In the genomic region with DNA sequence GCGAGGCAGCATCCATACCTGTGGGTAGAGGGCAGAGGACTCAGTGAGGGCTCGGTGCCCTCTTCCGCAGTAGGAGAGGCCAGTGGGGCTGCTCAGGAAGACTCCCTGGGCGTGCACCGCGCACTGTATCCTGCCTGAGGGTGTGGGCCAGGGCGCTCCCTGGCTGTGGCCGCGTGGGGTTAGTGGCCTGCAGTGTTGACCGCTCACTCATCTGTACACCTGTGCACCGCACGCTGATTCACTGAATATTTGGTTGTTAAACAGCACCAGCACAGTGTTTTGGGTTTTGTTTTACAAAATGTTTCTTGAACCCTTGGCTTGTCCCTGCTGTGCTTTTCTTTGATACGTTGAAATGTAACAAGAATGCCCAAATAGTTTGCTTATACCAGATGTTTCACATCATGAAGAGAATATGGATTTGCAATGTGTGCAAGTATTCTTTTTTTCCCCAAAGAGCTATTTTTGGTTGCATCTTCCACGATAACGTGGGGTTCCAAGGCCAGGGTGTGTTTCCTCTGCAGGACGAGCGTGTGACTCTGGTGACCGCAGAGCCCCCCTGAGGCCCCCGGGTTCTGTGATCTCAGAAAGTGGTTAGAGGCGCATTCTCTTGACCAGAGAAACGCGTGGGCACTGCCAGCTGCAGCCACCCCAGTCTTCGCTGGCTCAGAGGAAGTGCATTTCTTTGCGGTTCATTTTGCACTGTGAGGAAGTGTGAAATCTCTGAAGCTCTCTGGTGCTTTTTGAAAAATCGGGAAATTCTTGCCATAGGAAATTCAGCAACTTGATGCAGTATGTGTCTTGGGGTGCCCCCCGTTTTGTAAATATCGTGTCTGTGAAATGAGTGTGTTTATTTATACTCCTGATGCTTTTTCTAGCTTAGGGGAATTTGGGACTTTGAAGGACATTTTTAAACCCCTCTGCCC, we compare ENCODE assay signal across 1 cellular context.
TF ChIP-seq lines count a peak whose summit lies in the region.

No MANE protein-coding gene starts in this region.

TF ChIP-seq in GM23338, 12 proteins besides CTCF, POLR2A, EP300 and RAD21 (continued from another document):
- TF ChIP-seq, protein P1, sequence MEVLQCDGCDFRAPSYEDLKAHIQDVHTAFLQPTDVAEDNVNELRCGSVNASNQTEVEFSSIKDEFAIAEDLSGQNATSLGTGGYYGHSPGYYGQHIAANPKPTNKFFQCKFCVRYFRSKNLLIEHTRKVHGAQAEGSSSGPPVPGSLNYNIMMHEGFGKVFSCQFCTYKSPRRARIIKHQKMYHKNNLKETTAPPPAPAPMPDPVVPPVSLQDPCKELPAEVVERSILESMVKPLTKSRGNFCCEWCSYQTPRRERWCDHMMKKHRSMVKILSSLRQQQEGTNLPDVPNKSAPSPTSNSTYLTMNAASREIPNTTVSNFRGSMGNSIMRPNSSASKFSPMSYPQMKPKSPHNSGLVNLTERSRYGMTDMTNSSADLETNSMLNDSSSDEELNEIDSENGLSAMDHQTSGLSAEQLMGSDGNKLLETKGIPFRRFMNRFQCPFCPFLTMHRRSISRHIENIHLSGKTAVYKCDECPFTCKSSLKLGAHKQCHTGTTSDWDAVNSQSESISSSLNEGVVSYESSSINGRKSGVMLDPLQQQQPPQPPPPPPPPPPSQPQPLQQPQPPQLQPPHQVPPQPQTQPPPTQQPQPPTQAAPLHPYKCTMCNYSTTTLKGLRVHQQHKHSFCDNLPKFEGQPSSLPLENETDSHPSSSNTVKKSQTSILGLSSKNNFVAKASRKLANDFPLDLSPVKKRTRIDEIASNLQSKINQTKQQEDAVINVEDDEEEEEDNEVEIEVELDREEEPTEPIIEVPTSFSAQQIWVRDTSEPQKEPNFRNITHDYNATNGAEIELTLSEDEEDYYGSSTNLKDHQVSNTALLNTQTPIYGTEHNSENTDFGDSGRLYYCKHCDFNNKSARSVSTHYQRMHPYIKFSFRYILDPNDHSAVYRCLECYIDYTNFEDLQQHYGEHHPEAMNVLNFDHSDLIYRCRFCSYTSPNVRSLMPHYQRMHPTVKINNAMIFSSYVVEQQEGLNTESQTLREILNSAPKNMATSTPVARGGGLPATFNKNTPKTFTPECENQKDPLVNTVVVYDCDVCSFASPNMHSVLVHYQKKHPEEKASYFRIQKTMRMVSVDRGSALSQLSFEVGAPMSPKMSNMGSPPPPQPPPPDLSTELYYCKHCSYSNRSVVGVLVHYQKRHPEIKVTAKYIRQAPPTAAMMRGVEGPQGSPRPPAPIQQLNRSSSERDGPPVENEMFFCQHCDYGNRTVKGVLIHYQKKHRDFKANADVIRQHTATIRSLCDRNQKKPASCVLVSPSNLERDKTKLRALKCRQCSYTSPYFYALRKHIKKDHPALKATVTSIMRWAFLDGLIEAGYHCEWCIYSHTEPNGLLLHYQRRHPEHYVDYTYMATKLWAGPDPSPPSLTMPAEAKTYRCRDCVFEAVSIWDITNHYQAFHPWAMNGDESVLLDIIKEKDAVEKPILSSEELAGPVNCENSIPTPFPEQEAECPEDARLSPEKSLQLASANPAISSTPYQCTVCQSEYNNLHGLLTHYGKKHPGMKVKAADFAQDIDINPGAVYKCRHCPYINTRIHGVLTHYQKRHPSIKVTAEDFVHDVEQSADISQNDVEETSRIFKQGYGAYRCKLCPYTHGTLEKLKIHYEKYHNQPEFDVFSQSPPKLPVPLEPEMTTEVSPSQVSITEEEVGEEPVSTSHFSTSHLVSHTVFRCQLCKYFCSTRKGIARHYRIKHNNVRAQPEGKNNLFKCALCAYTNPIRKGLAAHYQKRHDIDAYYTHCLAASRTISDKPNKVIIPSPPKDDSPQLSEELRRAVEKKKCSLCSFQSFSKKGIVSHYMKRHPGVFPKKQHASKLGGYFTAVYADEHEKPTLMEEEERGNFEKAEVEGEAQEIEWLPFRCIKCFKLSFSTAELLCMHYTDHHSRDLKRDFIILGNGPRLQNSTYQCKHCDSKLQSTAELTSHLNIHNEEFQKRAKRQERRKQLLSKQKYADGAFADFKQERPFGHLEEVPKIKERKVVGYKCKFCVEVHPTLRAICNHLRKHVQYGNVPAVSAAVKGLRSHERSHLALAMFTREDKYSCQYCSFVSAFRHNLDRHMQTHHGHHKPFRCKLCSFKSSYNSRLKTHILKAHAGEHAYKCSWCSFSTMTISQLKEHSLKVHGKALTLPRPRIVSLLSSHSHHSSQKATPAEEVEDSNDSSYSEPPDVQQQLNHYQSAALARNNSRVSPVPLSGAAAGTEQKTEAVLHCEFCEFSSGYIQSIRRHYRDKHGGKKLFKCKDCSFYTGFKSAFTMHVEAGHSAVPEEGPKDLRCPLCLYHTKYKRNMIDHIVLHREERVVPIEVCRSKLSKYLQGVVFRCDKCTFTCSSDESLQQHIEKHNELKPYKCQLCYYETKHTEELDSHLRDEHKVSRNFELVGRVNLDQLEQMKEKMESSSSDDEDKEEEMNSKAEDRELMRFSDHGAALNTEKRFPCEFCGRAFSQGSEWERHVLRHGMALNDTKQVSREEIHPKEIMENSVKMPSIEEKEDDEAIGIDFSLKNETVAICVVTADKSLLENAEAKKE (CRISPR knock-in tag; IDR thresholded peaks at IDR 0.05) = no peak
- no peak for TF ChIP-seq EZH2phosphoT487 (IDR thresholded peaks at IDR 0.05; ENCODE audit: unreplicated experiment)
